28 cellular contexts compared by ENCODE assay signal in genomic region chr18:3836937-3837336, GRCh38.
"Had no signal": no experiment of that assay in that cellular context is flagged by ENCODE, and none has a peak within 500 bp of the region (broad histone marks: within the 10 kb centered on the region; RNA-seq: fewer than 3 reads in every experiment).

No MANE protein-coding gene starts in this region.

- H3K36me3 ChIP-seq: left lung, lower lobe of right lung, neutrophil, right lobe of liver, thoracic aorta, uterus had no signal

- H3K4me3 Mint-ChIP-seq: activated naive CD4-positive, alpha-beta T cell treated with anti-CD3 and anti-CD28 coated beads, Interleukin-2, amount 10 ng/mL, durations not matched to agents 7 days and 5 days; activated naive CD8-positive, alpha-beta T cell treated with anti-CD3 and anti-CD28 coated beads, Interleukin-2, amount 10 ng/mL, durations not matched to agents 7 days and 5 days; activated T-helper 1 cell treated with anti-CD3 and anti-CD28 coated beads, Interleukin-12 subunit alpha, Interleukin-12 subunit beta, Interleukin-2, Interleukin-4 antibody, amounts not matched to agents 30 ng/mL and 10 ng/mL and 1 ng/mL, durations not matched to agents 14 hours and 24 hours and 36 hours; endodermal cell; natural killer cell; T-helper 2 cell treated with Interferon-gamma antibody and Interleukin-4, amounts not matched to agents 5 μg/mL and 100 μg/mL, for 36 hours had no signal

- FAIRE-seq: astrocyte, islet of Langerhans had no signal

- H3K27ac ChIP-seq: left lung, lower lobe of right lung, neutrophil, right lobe of liver, thoracic aorta, uterus, VCaP had no signal

- H3K9me3 Mint-ChIP-seq: activated naive CD4-positive, alpha-beta T cell treated with anti-CD3 and anti-CD28 coated beads, Interleukin-2, amount 10 ng/mL, durations not matched to agents 7 days and 5 days; activated naive CD8-positive, alpha-beta T cell treated with anti-CD3 and anti-CD28 coated beads, Interleukin-2, amount 10 ng/mL, durations not matched to agents 7 days and 5 days; activated T-helper 1 cell treated with anti-CD3 and anti-CD28 coated beads, Interleukin-12 subunit alpha, Interleukin-12 subunit beta, Interleukin-2, Interleukin-4 antibody, amounts not matched to agents 30 ng/mL and 10 ng/mL and 1 ng/mL, durations not matched to agents 14 hours and 24 hours and 36 hours; endodermal cell; T-helper 2 cell treated with Interferon-gamma antibody and Interleukin-4, amounts not matched to agents 5 μg/mL and 100 μg/mL, for 36 hours had no signal

- H3K9me3 ChIP-seq: left lung, lower lobe of right lung, neutrophil, right lobe of liver, thoracic aorta, uterus had no signal

- H3K27me3 ChIP-seq: left lung, neutrophil, right lobe of liver, uterus had no signal

- ATAC-seq: esophagus mucosa; left lung; lower lobe of right lung; natural killer cell; right lobe of liver; stimulated activated naive CD8-positive, alpha-beta T cell treated with anti-CD3 and anti-CD28 coated beads, Interleukin-15, Interleukin-2, amounts not matched to agents 100 U/mL and 50 U/mL, for 24 hours had no signal

- H3K4me3 ChIP-seq: left lung, lower lobe of right lung, right lobe of liver, thoracic aorta, uterus had no signal

- H3K36me3 Mint-ChIP-seq: activated naive CD4-positive, alpha-beta T cell treated with anti-CD3 and anti-CD28 coated beads, Interleukin-2, amount 10 ng/mL, durations not matched to agents 7 days and 5 days; activated naive CD8-positive, alpha-beta T cell treated with anti-CD3 and anti-CD28 coated beads, Interleukin-2, amount 10 ng/mL, durations not matched to agents 7 days and 5 days; natural killer cell had no signal

- H3K4me1 Mint-ChIP-seq: activated naive CD4-positive, alpha-beta T cell treated with anti-CD3 and anti-CD28 coated beads, Interleukin-2, amount 10 ng/mL, durations not matched to agents 7 days and 5 days; activated naive CD8-positive, alpha-beta T cell treated with anti-CD3 and anti-CD28 coated beads, Interleukin-2, amount 10 ng/mL, durations not matched to agents 7 days and 5 days; natural killer cell had no signal

- DNase-seq: activated CD4-positive, alpha-beta T cell treated with anti-CD3 and anti-CD28 coated beads for 4 hours; activated CD4-positive, alpha-beta T cell treated with anti-CD3 and anti-CD28 coated beads, Interleukin-2, amount 50 U/mL, for 4 hours; activated CD8-positive, alpha-beta memory T cell treated with anti-CD3 and anti-CD28 coated beads for 24 hours; activated CD8-positive, alpha-beta memory T cell treated with anti-CD3 and anti-CD28 coated beads, Interleukin-2, amount 50 U/mL, for 4 hours; activated effector memory CD4-positive, alpha-beta T cell treated with anti-CD3 and anti-CD28 coated beads, Interleukin-2, amount 50 U/mL, for 16 hours; activated naive CD4-positive, alpha-beta T cell treated with anti-CD3 and anti-CD28 coated beads, Interleukin-2, amount 10 ng/mL, durations not matched to agents 7 days and 5 days; activated naive CD8-positive, alpha-beta T cell treated with anti-CD3 and anti-CD28 coated beads, Interleukin-2, amount 10 ng/mL, durations not matched to agents 7 days and 5 days; activated T-cell treated with anti-CD3 and anti-CD28 coated beads, Interleukin-2, amount 50 U/mL, for 1 hour; endodermal cell; foreskin melanocyte; left lung; lower lobe of right lung; mesendoderm; natural killer cell; right lobe of liver; stimulated activated CD4-positive, alpha-beta T cell treated with anti-CD3 and anti-CD28 coated beads, Interleukin-4, amount 100 ng/mL, for 1 hour; stimulated activated naive CD8-positive, alpha-beta T cell treated with anti-CD3 and anti-CD28 coated beads, Interleukin-15, Interleukin-2, amounts not matched to agents 100 U/mL and 50 U/mL, for 24 hours; T-helper 1 cell; trophoblast cell; uterus had no signal

- H3K27ac Mint-ChIP-seq: activated naive CD4-positive, alpha-beta T cell treated with anti-CD3 and anti-CD28 coated beads, Interleukin-2, amount 10 ng/mL, durations not matched to agents 7 days and 5 days; activated naive CD8-positive, alpha-beta T cell treated with anti-CD3 and anti-CD28 coated beads, Interleukin-2, amount 10 ng/mL, durations not matched to agents 7 days and 5 days; activated T-helper 1 cell treated with anti-CD3 and anti-CD28 coated beads, Interleukin-12 subunit alpha, Interleukin-12 subunit beta, Interleukin-2, Interleukin-4 antibody, amounts not matched to agents 30 ng/mL and 10 ng/mL and 1 ng/mL, durations not matched to agents 14 hours and 24 hours and 36 hours; endodermal cell; natural killer cell; T-helper 2 cell treated with Interferon-gamma antibody and Interleukin-4, amounts not matched to agents 5 μg/mL and 100 μg/mL, for 36 hours had no signal

- H3K4me1 ChIP-seq: left lung, lower lobe of right lung, right lobe of liver, uterus had no signal
